8 cellular contexts compared by ENCODE assay signal in genomic region chr4:185209031-185209851, GRCh38. TPM values are rescaled to one million over a fixed set of nuclear protein-coding genes. Genes with fewer than 3 reads are reported as not detected.
DNase-seq lines count a peak whose midpoint lies in the region; ATAC-seq, FAIRE-seq and TF ChIP-seq lines count a peak whose summit lies in the region.

Gene SNX25 (plus strand): TSS chr4:185209598. CDS start chr4:185209827, 229 bp downstream.

- POLR2A ChIA-PET in naive thymus-derived CD8-positive, alpha-beta T cell (lab: Charles Lee), result interaction anchor here (0.8 to 2.0 kb wide), 8 partner anchors 11 to 475 kb away, joined by 3 to 12 read pairs (median 3); partner anchors contain the start of genes ANKRD37, CENPU, LRP2BP and SLC25A4

- H3K4me3 Mint-ChIP-seq in activated T-helper 17 cell treated with anti-CD3 and anti-CD28 coated beads, Interleukin-2, amount 50 U/mL, for 72 hours, result peak within 1 kb of the TSS; percentile 91
- peak within 1 kb of the TSS; percentile 77 to 95 (median 93) for H3K4me3 Mint-ChIP-seq in naive thymus-derived CD8-positive, alpha-beta T cell

- no peak for TF ChIP-seq CTCF in fibroblast of mammary gland (conservative IDR thresholded peaks at IDR 0.05; ENCODE audit: control insufficient read depth, insufficient read depth, low read depth, low read length)

- DNase-seq in COR-L47 (lab: John Stamatoyannopoulos, UW) (peak; percentile 87), RCC 7860 (ENCODE audit: low spot score) (peak; percentile 15), fibroblast of mammary gland (ENCODE audit: low read depth) (peak; percentile 58)
- peak; percentile 80 to 91 (median 86) for DNase-seq in naive thymus-derived CD8-positive, alpha-beta T cell
- DNase-seq in stimulated activated naive CD4-positive, alpha-beta T cell treated with Interleukin-2 at 50 U/mL for 16 hours (lab: John Stamatoyannopoulos, UW), result peak; percentile 88

- peaks cover 28% of the 10 kb centered on the region for H3K4me1 Mint-ChIP-seq in activated T-helper 17 cell treated with anti-CD3 and anti-CD28 coated beads, Interleukin-2, amount 50 U/mL, for 72 hours
- peaks cover 24 to 57% (median 46%) of the 10 kb centered on the region in 4 donors for H3K4me1 Mint-ChIP-seq in naive thymus-derived CD8-positive, alpha-beta T cell

- H3K9me3 Mint-ChIP-seq in activated T-helper 17 cell treated with anti-CD3 and anti-CD28 coated beads, Interleukin-2, amount 50 U/mL, for 72 hours, result no peaks in the 10 kb centered on the region
- H3K9me3 Mint-ChIP-seq in naive thymus-derived CD8-positive, alpha-beta T cell, result no peaks in the 10 kb centered on the region

- H3K4me3 ChIP-seq in fibroblast of mammary gland (ENCODE audit: control insufficient read depth, low read depth, low read length), result peak within 1 kb of the TSS; percentile 84

- H3K27ac Mint-ChIP-seq in activated T-helper 17 cell treated with anti-CD3 and anti-CD28 coated beads, Interleukin-2, amount 50 U/mL, for 72 hours, result peak within 1 kb of the TSS; percentile 85
- H3K27ac Mint-ChIP-seq in naive thymus-derived CD8-positive, alpha-beta T cell, result peak within 1 kb of the TSS; percentile 24 to 95 (median 89)

- peaks cover 22% of the 10 kb centered on the region for H3K36me3 Mint-ChIP-seq in activated T-helper 17 cell treated with anti-CD3 and anti-CD28 coated beads, Interleukin-2, amount 50 U/mL, for 72 hours (ENCODE audit: low read depth)
- no peaks in the 10 kb centered on the region for H3K36me3 Mint-ChIP-seq in naive thymus-derived CD8-positive, alpha-beta T cell

- ATAC-seq in GM19455 (IDR thresholded peaks at IDR 0.05; ENCODE audit: unreplicated experiment) (peak; percentile 77), HG03575 (IDR thresholded peaks at IDR 0.05; ENCODE audit: extremely low read depth, insufficient number of reproducible peaks, low FRiP score, unreplicated experiment) (peak; percentile 32)
- peak; percentile 95 for ATAC-seq in activated T-helper 17 cell treated with anti-CD3 and anti-CD28 coated beads, Interleukin-2, amount 50 U/mL, for 72 hours (replicated peaks)
- ATAC-seq in naive thymus-derived CD8-positive, alpha-beta T cell, result peak; percentile 88 to 90

- FAIRE-seq in RCC 7860 (lab: Jason Lieb, UNC), result no peak

- no peaks in the 10 kb centered on the region for H3K27me3 Mint-ChIP-seq in activated T-helper 17 cell treated with anti-CD3 and anti-CD28 coated beads, Interleukin-2, amount 50 U/mL, for 72 hours
- H3K27me3 Mint-ChIP-seq in naive thymus-derived CD8-positive, alpha-beta T cell, result peaks cover 0 to 2% (median 0%) of the 10 kb centered on the region in 5 donors

RNA-seq across cellular contexts. Expression of gene SNX25, which starts in this region (rescaled TPM):
- total RNA-seq in activated T-helper 17 cell treated with anti-CD3 and anti-CD28 coated beads, Interleukin-2, amount 50 U/mL, for 72 hours, result 10 to 100 TPM; 28.2 to 31.2 TPM
- 10 to 100 TPM; 14.6 to 16.6 TPM for total RNA-seq in naive thymus-derived CD8-positive, alpha-beta T cell
- 1 to 10 TPM; 4.2 to 7.6 (median 4.6) TPM for polyA plus RNA-seq in naive thymus-derived CD8-positive, alpha-beta T cell

Comparison
In these comparisons a context has a peak if more than half of its experiments do, and no peak if none do; other contexts are left out.
1. Peak in every context shown above with its lines: DNase-seq, ATAC-seq and H3K4me3 ChIP-seq.
2. DNase-seq: peak in every context shown above with its lines; median percentile 88 in stimulated activated naive CD4-positive, alpha-beta T cell treated with Interleukin-2 at 50 U/mL for 16 hours; 87 in COR-L47; 86 in naive thymus-derived CD8-positive, alpha-beta T cell; 58 in fibroblast of mammary gland; 15 in RCC 7860.
3. ATAC-seq: peak in every context shown above with its lines; median percentile 95 in activated T-helper 17 cell treated with anti-CD3 and anti-CD28 coated beads, Interleukin-2, amount 50 U/mL, for 72 hours; 89 in naive thymus-derived CD8-positive, alpha-beta T cell; 77 in GM19455; 32 in HG03575.